ENCODE assay signal across 8 cellular contexts in genomic region chr9:137046094-137046787, GRCh38. TPM values are rescaled to one million over a fixed set of nuclear protein-coding genes. Genes with fewer than 3 reads are reported as not detected.
DNase-seq lines count a peak whose midpoint lies in the region; ATAC-seq, FAIRE-seq and TF ChIP-seq lines count a peak whose summit lies in the region.

A gene with protein sequence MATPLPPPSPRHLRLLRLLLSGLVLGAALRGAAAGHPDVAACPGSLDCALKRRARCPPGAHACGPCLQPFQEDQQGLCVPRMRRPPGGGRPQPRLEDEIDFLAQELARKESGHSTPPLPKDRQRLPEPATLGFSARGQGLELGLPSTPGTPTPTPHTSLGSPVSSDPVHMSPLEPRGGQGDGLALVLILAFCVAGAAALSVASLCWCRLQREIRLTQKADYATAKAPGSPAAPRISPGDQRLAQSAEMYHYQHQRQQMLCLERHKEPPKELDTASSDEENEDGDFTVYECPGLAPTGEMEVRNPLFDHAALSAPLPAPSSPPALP (minus strand): TSS chr9:137046177. CDS start chr9:137045989, 188 bp downstream.

- no peaks in the 10 kb centered on the region for H3K36me3 ChIP-seq in HUES48 (ENCODE audit: control insufficient read depth, insufficient read depth, low read length)
- peaks cover 0 to 4% of the 10 kb centered on the region in 2 donors for H3K36me3 ChIP-seq in muscle layer of duodenum (ENCODE audit: control insufficient read depth in 1 of 2, insufficient read depth in 2 of 2, low read length in 2 of 2)

- H3K27ac ChIP-seq in HUES48 (ENCODE audit: low read depth, low read length) (no peak within 1 kb of the TSS), muscle layer of duodenum (ENCODE audit: low read length) (no peak within 1 kb of the TSS)

- peak; percentile 74 to 80 for ATAC-seq in activated T-cell treated with anti-CD3 and anti-CD28 coated beads, Interleukin-2, amount 50 U/mL, for 72 hours (replicated peaks in 1 of 2)
- ATAC-seq in esophagus mucosa (peak; percentile 57), HG02973 (IDR thresholded peaks at IDR 0.05; ENCODE audit: unreplicated experiment) (no peak)

- FAIRE-seq in D721Med (lab: Jason Lieb, UNC), result no peak

- 0 out of 2 replicates have a peak, but pooled peaks cover 3% of the 10 kb centered on the region for H3K4me1 ChIP-seq in HUES48 (ENCODE audit: control insufficient read depth, insufficient read depth, low read length)
- peaks cover 4 to 36% of the 10 kb centered on the region in 2 donors for H3K4me1 ChIP-seq in muscle layer of duodenum (ENCODE audit: control insufficient read depth in 1 of 2, insufficient read depth in 2 of 2, low read length in 2 of 2)

- no peaks in the 10 kb centered on the region for H3K9me3 Mint-ChIP-seq in activated T-cell treated with anti-CD3 and anti-CD28 coated beads, Interleukin-2, amount 50 U/mL, for 72 hours

- H3K27me3 ChIP-seq in HUES48 (ENCODE audit: control insufficient read depth, insufficient read depth, low read length), result peaks cover 52% of the 10 kb centered on the region
- H3K27me3 ChIP-seq in muscle layer of duodenum (ENCODE audit: low read depth, low read length), result peaks cover 18% of the 10 kb centered on the region

- peak; percentile 97 for DNase-seq in D721Med (ENCODE audit: insufficient read length, low spot score)
- DNase-seq in OCI-M1 (lab: John Stamatoyannopoulos, UW), result peak; percentile 81
- DNase-seq in activated T-cell treated with anti-CD3 and anti-CD28 coated beads, Interleukin-2, amount 50 U/mL, for 72 hours, result peak; percentile 88 to 90
- DNase-seq in stimulated activated CD8-positive, alpha-beta memory T cell treated with anti-CD3 and anti-CD28 coated beads, Interleukin-7, amount 100 ng/mL, for 1 hour (ENCODE audit: low read depth in 2 of 2), result peak; percentile 50 to 64

- no peak within 1 kb of the TSS for H3K9ac ChIP-seq in HUES48 (ENCODE audit: low read depth, low read length)

- no peaks in the 10 kb centered on the region for H3K36me3 Mint-ChIP-seq in activated T-cell treated with anti-CD3 and anti-CD28 coated beads, Interleukin-2, amount 50 U/mL, for 72 hours (ENCODE audit: insufficient read depth in 2 of 2)

- peaks cover 21% of the 10 kb centered on the region for H3K4me1 Mint-ChIP-seq in activated T-cell treated with anti-CD3 and anti-CD28 coated beads, Interleukin-2, amount 50 U/mL, for 72 hours (ENCODE audit: low read depth)

- peak; percentile 67 for TF ChIP-seq CTCF in D721Med (IDR thresholded peaks at IDR 0.05; ENCODE audit: insufficient read depth, missing control alignments)

- peak within 1 kb of the TSS; percentile 65 for H3K4me3 ChIP-seq in HUES48 (ENCODE audit: low read depth, low read length)
- H3K4me3 ChIP-seq in muscle layer of duodenum (ENCODE audit: low read depth in 1 of 2, low read length in 2 of 2), result peak within 1 kb of the TSS; percentile 61 to 78

- H3K9me3 ChIP-seq in HUES48 (ENCODE audit: control insufficient read depth, insufficient read depth, low read length), result no peaks in the 10 kb centered on the region
- no peaks in the 10 kb centered on the region for H3K9me3 ChIP-seq in muscle layer of duodenum (ENCODE audit: control insufficient read depth in 1 of 2, low read length in 2 of 2)

- peaks cover 34% of the 10 kb centered on the region for H3K27me3 Mint-ChIP-seq in activated T-cell treated with anti-CD3 and anti-CD28 coated beads, Interleukin-2, amount 50 U/mL, for 72 hours (ENCODE audit: low read depth)

- H3K27ac Mint-ChIP-seq in activated T-cell treated with anti-CD3 and anti-CD28 coated beads, Interleukin-2, amount 50 U/mL, for 72 hours, result no peak within 1 kb of the TSS

- peak within 1 kb of the TSS; percentile 79 to 84 for H3K4me3 Mint-ChIP-seq in activated T-cell treated with anti-CD3 and anti-CD28 coated beads, Interleukin-2, amount 50 U/mL, for 72 hours

RNA-seq across cellular contexts. Expression of the gene that starts here (rescaled TPM):
- 10 to 100 TPM; 27.2 to 28.7 TPM for total RNA-seq in activated T-cell treated with anti-CD3 and anti-CD28 coated beads, Interleukin-2, amount 50 U/mL, for 72 hours
- total RNA-seq in esophagus mucosa, result 26.6 TPM
